In the genomic region with DNA sequence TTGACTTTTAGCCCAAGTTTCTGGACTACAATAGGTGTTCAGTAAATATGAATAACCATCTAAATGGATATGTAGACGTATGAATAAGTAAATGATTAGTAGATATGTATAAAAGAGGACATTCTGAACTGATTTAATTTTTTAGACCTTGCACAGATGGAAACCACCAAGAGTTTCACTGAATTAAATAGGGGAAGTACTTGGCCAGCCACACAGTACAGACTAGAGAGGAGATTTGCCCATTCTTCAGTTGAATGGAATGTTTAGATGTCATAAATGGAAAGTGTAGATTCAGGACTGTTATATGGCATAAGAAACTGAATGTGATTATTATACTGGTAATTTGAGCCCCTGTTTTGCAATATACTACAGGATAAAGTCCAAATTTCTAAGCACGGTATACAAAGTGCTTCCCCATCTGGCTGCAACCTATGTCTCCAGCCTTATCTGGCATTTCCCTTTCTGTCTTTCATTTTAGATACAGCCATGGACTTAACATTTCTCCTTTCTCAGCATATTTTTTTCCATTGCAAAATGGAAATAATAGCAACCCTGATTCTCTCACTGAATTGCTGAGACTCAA, we compare ENCODE assay signal across 14 cellular contexts.
DNase-seq lines count a peak whose midpoint lies in the region; ATAC-seq and TF ChIP-seq lines count a peak whose summit lies in the region.
"Had no signal": no experiment of that assay in that cellular context is flagged by ENCODE, and none has a peak within 500 bp of the region (broad histone marks: within the 10 kb centered on the region; RNA-seq: fewer than 3 reads in every experiment).

No MANE protein-coding gene starts in this region.

- H3K9me1 ChIP-seq in IMR-90 (ENCODE audit: insufficient read depth, low read length), result no peaks in the 10 kb centered on the region

- ATAC-seq in HG02759 (IDR thresholded peaks at IDR 0.05; ENCODE audit: unreplicated experiment) (peak; percentile 91), IMR-90 (ENCODE audit: low read depth) (peak; percentile 94)
- ATAC-seq: sciatic nerve had no signal

- no peak overlapping the region for H2AK9ac ChIP-seq in IMR-90 (replicated peaks; ENCODE audit: low read depth, low read length, poor library complexity)

- intact Hi-C loops in IMR-90 (cut with micrococcal nuclease), result no loop called here

- no peak overlapping the region for H3K4me3 ChIP-seq in IMR-90 (ENCODE audit: insufficient read depth, low read depth, low read length)
- H3K4me3 ChIP-seq: transverse colon had no signal

- no peak overlapping the region for H3K18ac ChIP-seq in IMR-90 (ENCODE audit: low read depth, low read length)

- CTCF ChIA-PET in IMR-90 (lab: Yijun Ruan, JAX), result no interaction called here

- no peak overlapping the region for H4K5ac ChIP-seq in IMR-90 (ENCODE audit: low read depth, low read length)

- no peak overlapping the region for H3K23ac ChIP-seq in IMR-90 (ENCODE audit: low read depth, low read length)

- no peaks in the 10 kb centered on the region for H3K4me1 ChIP-seq in IMR-90 (ENCODE audit: control insufficient read depth, insufficient read depth, low read length)

- H3K4me2 ChIP-seq in IMR-90 (ENCODE audit: low read depth, low read length), result no peak overlapping the region; the same call in 1 of the 2 replicates

- TF ChIP-seq RAD21 in IMR-90 (IDR thresholded peaks at IDR 0.05; ENCODE audit: low read length), result no peak

- H4K91ac ChIP-seq in IMR-90 (ENCODE audit: insufficient read depth, low read depth, low read length), result no peak overlapping the region

- no peaks in the 10 kb centered on the region for H3K79me1 ChIP-seq in IMR-90 (ENCODE audit: low read depth in 1 of 2, low read length in 2 of 2)

- no peaks in the 10 kb centered on the region for H3K27me3 ChIP-seq in IMR-90 (ENCODE audit: control insufficient read depth, insufficient read depth, low read length)
- H3K27me3 ChIP-seq: transverse colon had no signal

- H3K9ac ChIP-seq in IMR-90 (ENCODE audit: low read depth, low read length), result no peak overlapping the region

- H2BK120ac ChIP-seq in IMR-90 (ENCODE audit: low read depth, low read length), result no peak overlapping the region

- WGBS in IMR-90 (ENCODE audit: extremely low coverage in 2 of 2, insufficient read length in 1 of 2), 2 experiments, result 0 to 80% methylated on average over 1 of the region's 2 CpGs

- no peak overlapping the region for H2BK15ac ChIP-seq in IMR-90 (ENCODE audit: low read depth, low read length)

- no peaks in the 10 kb centered on the region for H3K36me3 ChIP-seq in IMR-90 (ENCODE audit: control insufficient read depth, insufficient read depth, low read length)
- H3K36me3 ChIP-seq: transverse colon had no signal

- no peak for TF ChIP-seq POLR2A in IMR-90 (IDR thresholded peaks at IDR 0.05; ENCODE audit: low read depth, low read length)

- no peak overlapping the region for H3K56ac ChIP-seq in IMR-90 (ENCODE audit: extremely low read depth, insufficient read depth, low read length)

- no peak for TF ChIP-seq CTCF in IMR-90 (conservative IDR thresholded peaks at IDR 0.05; ENCODE audit: low read depth, low read length)

- H2BK20ac ChIP-seq in IMR-90 (ENCODE audit: low read depth, low read length), result no peak overlapping the region

- no peak overlapping the region for H3K14ac ChIP-seq in IMR-90 (replicated peaks; ENCODE audit: low read depth, low read length)

- H3K4ac ChIP-seq in IMR-90 (ENCODE audit: low read depth, low read length), result no peak overlapping the region

- POLR2A ChIA-PET in IMR-90 (lab: Charles Lee; ENCODE audit: unreplicated experiment), result no interaction called here

- dilution Hi-C loops in IMR-90 (cut with HindIII; ENCODE audit: low sequenced_read_pairs, unreplicated experiment), result no loop called here

- H2BK5ac ChIP-seq in IMR-90 (ENCODE audit: low read depth, low read length, poor library complexity, severe bottlenecking), result no peak overlapping the region

- DNase-seq in DMS 273 (lab: John Stamatoyannopoulos, UW; ENCODE audit: unreplicated experiment) (peak; percentile 18), DMS 273 treated with DMSO at 0.1 percent for 48 hours (lab: John Stamatoyannopoulos, UW) (no peak), IMR-90 (peak; percentile 77), pons (ENCODE audit: low spot score) (peak; percentile 35), NCI-H526 treated with DMSO at 0.1 percent for 48 hours (lab: John Stamatoyannopoulos, UW) (no peak), NOMO-1 treated with dmso at 0.1 percent for 144 hours (lab: John Stamatoyannopoulos, UW; ENCODE audit: unreplicated experiment) (no peak), NCI-H2107 treated with DMSO at 0.1 percent for 48 hours (lab: John Stamatoyannopoulos, UW; ENCODE audit: unreplicated experiment) (no peak)
- DNase-seq: activated CD4-positive, alpha-beta memory T cell treated with anti-CD3 and anti-CD28 coated beads for 36 hours; activated naive CD8-positive, alpha-beta T cell treated with anti-CD3 and anti-CD28 coated beads, Interleukin-2, amount 10 ng/mL, durations not matched to agents 7 days and 5 days; SW 1271; transverse colon had no signal

- no peak overlapping the region for H4K8ac ChIP-seq in IMR-90 (ENCODE audit: low read depth in 2 of 2, low read length in 2 of 2)

- no peak overlapping the region for H2AFZ ChIP-seq in IMR-90 (replicated peaks; ENCODE audit: low read length, poor library complexity)

- no TSS peak for BruUV-seq in IMR-90 (replicated peaks; lab: Mats Ljungman, UMichigan)

- H3K9me3 ChIP-seq in IMR-90 (ENCODE audit: control insufficient read depth, insufficient read depth, low read length), result no peaks in the 10 kb centered on the region
- H3K9me3 ChIP-seq: transverse colon had no signal

- no peak overlapping the region for H2AK5ac ChIP-seq in IMR-90 (ENCODE audit: low read depth, low read length)

- H3K27ac ChIP-seq in IMR-90 (ENCODE audit: insufficient read depth, low read length), result no peak overlapping the region; the same call in 1 of the 2 replicates
- H3K27ac ChIP-seq: 22Rv1, transverse colon had no signal

- in situ Hi-C loops in IMR-90 (cut with MboI; ENCODE audit: low sequenced_read_pairs), result no loop called here

- H4K20me1 ChIP-seq in IMR-90 (ENCODE audit: insufficient read depth, low read length), result no peaks in the 10 kb centered on the region

TF ChIP-seq in IMR-90, 13 proteins besides CTCF, POLR2A, EP300 and RAD21:
- TF ChIP-seq, protein P1, sequence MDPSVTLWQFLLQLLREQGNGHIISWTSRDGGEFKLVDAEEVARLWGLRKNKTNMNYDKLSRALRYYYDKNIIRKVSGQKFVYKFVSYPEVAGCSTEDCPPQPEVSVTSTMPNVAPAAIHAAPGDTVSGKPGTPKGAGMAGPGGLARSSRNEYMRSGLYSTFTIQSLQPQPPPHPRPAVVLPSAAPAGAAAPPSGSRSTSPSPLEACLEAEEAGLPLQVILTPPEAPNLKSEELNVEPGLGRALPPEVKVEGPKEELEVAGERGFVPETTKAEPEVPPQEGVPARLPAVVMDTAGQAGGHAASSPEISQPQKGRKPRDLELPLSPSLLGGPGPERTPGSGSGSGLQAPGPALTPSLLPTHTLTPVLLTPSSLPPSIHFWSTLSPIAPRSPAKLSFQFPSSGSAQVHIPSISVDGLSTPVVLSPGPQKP (IDR thresholded peaks at IDR 0.05; ENCODE audit: borderline replicate concordance, low read depth, low read length), result no peak
- no peak for TF ChIP-seq FOS (IDR thresholded peaks at IDR 0.05; ENCODE audit: low read depth, low read length)
- peak; percentile 45 for TF ChIP-seq CEBPB (IDR thresholded peaks at IDR 0.05; ENCODE audit: low read depth, low read length)

Comparison
In these comparisons a context has a peak if more than half of its experiments do, and no peak if none do; other contexts are left out.
1. DNase-seq: peak in DMS 273 (single experiment), IMR-90 (single experiment) and pons (single experiment); none in DMS 273 treated with DMSO at 0.1 percent for 48 hours (single experiment), NCI-H526 treated with DMSO at 0.1 percent for 48 hours (single experiment), NOMO-1 treated with dmso at 0.1 percent for 144 hours (single experiment) and NCI-H2107 treated with DMSO at 0.1 percent for 48 hours (single experiment).